21 cellular contexts compared by ENCODE assay signal in the genomic region with DNA sequence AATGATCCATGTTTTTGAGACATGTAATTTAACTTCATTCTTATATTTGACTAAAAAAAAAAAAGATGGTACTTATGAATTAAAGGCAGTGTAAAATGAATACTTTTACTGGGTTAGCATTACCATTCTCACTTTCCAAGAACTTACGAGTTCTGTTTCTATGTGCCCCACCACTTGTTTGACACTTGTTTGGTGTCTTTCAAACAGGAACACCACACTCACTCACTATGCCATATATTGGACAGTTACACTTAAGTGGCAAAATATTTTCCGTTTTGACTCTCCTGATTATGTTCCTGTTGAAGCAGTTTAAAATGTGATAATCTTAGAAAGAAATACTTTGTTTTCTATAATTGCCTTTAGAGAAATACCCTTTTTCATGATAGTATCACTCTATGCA.
"Had no signal": no experiment of that assay in that cellular context is flagged by ENCODE, and none has a peak within 500 bp of the region (broad histone marks: within the 10 kb centered on the region; RNA-seq: fewer than 3 reads in every experiment).

No MANE protein-coding gene starts in this region.

- H3K27me3 Mint-ChIP-seq: dendritic cell treated with granulocyte-macrophage colony-stimulating factor and Interleukin-4, amounts not matched to agents 40 ng/mL and 50 ng/mL, for 4 days; effector memory CD8-positive, alpha-beta T cell had no signal

- H3K9me3 ChIP-seq: colonic mucosa, esophagus muscularis mucosa, esophagus squamous epithelium, gastrocnemius medialis, gastroesophageal sphincter, heart left ventricle had no signal

- DNase-seq: colonic mucosa; cortex of kidney; dermis blood vessel endothelial cell; dorsolateral prefrontal cortex; effector CD4-positive, alpha-beta T cell; effector CD8-positive, alpha-beta T cell; effector memory CD4-positive, alpha-beta T cell; effector memory CD8-positive, alpha-beta T cell; endodermal cell; erythroblast; esophagus squamous epithelium; foreskin fibroblast; foreskin keratinocyte; gastrocnemius medialis; glutamatergic neuron; head of caudate nucleus; heart left ventricle had no signal

- ATAC-seq: effector memory CD8-positive, alpha-beta T cell; esophagus mucosa; foreskin keratinocyte; gastrocnemius medialis; gastroesophageal sphincter; heart left ventricle had no signal

- H3K27ac Mint-ChIP-seq: dendritic cell treated with granulocyte-macrophage colony-stimulating factor and Interleukin-4, amounts not matched to agents 40 ng/mL and 50 ng/mL, for 4 days; endodermal cell had no signal

- H3K9me3 Mint-ChIP-seq: dendritic cell treated with granulocyte-macrophage colony-stimulating factor and Interleukin-4, amounts not matched to agents 40 ng/mL and 50 ng/mL, for 4 days; effector memory CD8-positive, alpha-beta T cell; endodermal cell had no signal

- H3K4me3 Mint-ChIP-seq: dendritic cell treated with granulocyte-macrophage colony-stimulating factor and Interleukin-4, amounts not matched to agents 40 ng/mL and 50 ng/mL, for 4 days; endodermal cell had no signal
